1 cellular context compared by ENCODE assay signal in the genomic region with DNA sequence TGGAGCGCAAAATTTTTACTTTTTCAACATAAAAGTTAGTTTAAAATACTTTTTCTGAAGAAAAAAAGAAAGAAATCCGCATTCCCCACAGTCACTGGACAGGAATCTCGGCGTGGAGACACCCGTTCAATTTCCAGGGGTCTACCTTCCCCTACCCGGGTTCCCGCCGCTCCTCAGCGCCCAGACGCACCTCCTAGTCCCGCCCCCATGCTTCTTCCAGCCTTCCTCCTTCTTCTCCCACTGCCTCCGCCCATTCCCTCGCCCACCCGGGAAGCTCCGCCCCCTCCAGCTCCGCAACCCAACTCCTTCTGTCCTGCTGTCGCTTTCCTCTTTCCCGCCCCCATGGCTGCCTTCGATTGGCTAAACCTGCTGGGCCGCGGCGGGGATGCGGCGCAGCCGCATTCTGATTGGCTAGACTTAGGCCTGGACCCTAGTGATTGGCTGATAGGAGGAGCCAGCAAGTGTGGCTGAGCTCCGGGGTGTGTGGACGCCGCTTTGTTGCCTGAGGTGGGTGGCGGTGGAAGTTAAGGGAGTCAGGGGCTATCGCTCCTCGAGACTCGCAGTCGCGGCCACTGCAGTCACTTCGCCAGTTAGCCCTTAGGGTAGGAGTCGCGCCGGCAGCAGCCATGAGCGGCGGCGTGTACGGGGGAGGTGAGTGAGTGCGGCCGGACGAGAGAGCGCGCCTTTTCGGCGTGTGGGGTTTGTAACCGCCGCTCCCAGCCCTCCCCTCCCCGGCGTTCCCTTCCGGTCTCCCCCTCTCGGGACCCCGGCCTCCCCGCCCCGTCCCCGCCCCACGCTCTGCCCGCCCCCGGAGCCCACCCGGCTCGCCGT.
TF ChIP-seq lines count a peak whose summit lies in the region.

A gene (plus strand): TSS at position 460 of the 831 bp plus-strand sequence. CDS start 167 bp downstream, at position 627.

TF ChIP-seq in GM23338, 12 proteins besides CTCF, POLR2A, EP300 and RAD21 (continued from another document):
- TF ChIP-seq NANOG (IDR thresholded peaks at IDR 0.05; ENCODE audit: borderline replicate concordance) (no peak), ZNF114 (CRISPR knock-in tag; IDR thresholded peaks at IDR 0.05) (no peak)
- TF ChIP-seq, protein P1, sequence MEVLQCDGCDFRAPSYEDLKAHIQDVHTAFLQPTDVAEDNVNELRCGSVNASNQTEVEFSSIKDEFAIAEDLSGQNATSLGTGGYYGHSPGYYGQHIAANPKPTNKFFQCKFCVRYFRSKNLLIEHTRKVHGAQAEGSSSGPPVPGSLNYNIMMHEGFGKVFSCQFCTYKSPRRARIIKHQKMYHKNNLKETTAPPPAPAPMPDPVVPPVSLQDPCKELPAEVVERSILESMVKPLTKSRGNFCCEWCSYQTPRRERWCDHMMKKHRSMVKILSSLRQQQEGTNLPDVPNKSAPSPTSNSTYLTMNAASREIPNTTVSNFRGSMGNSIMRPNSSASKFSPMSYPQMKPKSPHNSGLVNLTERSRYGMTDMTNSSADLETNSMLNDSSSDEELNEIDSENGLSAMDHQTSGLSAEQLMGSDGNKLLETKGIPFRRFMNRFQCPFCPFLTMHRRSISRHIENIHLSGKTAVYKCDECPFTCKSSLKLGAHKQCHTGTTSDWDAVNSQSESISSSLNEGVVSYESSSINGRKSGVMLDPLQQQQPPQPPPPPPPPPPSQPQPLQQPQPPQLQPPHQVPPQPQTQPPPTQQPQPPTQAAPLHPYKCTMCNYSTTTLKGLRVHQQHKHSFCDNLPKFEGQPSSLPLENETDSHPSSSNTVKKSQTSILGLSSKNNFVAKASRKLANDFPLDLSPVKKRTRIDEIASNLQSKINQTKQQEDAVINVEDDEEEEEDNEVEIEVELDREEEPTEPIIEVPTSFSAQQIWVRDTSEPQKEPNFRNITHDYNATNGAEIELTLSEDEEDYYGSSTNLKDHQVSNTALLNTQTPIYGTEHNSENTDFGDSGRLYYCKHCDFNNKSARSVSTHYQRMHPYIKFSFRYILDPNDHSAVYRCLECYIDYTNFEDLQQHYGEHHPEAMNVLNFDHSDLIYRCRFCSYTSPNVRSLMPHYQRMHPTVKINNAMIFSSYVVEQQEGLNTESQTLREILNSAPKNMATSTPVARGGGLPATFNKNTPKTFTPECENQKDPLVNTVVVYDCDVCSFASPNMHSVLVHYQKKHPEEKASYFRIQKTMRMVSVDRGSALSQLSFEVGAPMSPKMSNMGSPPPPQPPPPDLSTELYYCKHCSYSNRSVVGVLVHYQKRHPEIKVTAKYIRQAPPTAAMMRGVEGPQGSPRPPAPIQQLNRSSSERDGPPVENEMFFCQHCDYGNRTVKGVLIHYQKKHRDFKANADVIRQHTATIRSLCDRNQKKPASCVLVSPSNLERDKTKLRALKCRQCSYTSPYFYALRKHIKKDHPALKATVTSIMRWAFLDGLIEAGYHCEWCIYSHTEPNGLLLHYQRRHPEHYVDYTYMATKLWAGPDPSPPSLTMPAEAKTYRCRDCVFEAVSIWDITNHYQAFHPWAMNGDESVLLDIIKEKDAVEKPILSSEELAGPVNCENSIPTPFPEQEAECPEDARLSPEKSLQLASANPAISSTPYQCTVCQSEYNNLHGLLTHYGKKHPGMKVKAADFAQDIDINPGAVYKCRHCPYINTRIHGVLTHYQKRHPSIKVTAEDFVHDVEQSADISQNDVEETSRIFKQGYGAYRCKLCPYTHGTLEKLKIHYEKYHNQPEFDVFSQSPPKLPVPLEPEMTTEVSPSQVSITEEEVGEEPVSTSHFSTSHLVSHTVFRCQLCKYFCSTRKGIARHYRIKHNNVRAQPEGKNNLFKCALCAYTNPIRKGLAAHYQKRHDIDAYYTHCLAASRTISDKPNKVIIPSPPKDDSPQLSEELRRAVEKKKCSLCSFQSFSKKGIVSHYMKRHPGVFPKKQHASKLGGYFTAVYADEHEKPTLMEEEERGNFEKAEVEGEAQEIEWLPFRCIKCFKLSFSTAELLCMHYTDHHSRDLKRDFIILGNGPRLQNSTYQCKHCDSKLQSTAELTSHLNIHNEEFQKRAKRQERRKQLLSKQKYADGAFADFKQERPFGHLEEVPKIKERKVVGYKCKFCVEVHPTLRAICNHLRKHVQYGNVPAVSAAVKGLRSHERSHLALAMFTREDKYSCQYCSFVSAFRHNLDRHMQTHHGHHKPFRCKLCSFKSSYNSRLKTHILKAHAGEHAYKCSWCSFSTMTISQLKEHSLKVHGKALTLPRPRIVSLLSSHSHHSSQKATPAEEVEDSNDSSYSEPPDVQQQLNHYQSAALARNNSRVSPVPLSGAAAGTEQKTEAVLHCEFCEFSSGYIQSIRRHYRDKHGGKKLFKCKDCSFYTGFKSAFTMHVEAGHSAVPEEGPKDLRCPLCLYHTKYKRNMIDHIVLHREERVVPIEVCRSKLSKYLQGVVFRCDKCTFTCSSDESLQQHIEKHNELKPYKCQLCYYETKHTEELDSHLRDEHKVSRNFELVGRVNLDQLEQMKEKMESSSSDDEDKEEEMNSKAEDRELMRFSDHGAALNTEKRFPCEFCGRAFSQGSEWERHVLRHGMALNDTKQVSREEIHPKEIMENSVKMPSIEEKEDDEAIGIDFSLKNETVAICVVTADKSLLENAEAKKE (CRISPR knock-in tag; IDR thresholded peaks at IDR 0.05), result no peak
